26 cellular contexts compared by ENCODE assay signal in genomic region chr11:114812698-114813097, GRCh38.
"Had no signal": no experiment of that assay in that cellular context is flagged by ENCODE, and none has a peak within 500 bp of the region (broad histone marks: within the 10 kb centered on the region; RNA-seq: fewer than 3 reads in every experiment).

No MANE protein-coding gene starts in this region.

- H3K9ac ChIP-seq: KMS-11 had no signal

- H3K4me3 ChIP-seq: cardiac muscle cell, SK-N-MC had no signal

- H3K36me3 ChIP-seq: brain microvascular endothelial cell, cardiac muscle cell had no signal

- H3K4me3 Mint-ChIP-seq: activated CD8-positive, alpha-beta T cell treated with anti-CD3 and anti-CD28 coated beads for 36 hours; activated naive CD4-positive, alpha-beta T cell treated with anti-CD3 and anti-CD28 coated beads, Interleukin-2, amount 10 ng/mL, durations not matched to agents 7 days and 5 days; activated naive CD8-positive, alpha-beta T cell treated with anti-CD3 and anti-CD28 coated beads for 36 hours; activated T-cell treated with anti-CD3 and anti-CD28 coated beads, Interleukin-2, amount 50 U/mL, for 72 hours; T-cell had no signal

- H3K4me1 Mint-ChIP-seq: activated naive CD4-positive, alpha-beta T cell treated with anti-CD3 and anti-CD28 coated beads, Interleukin-2, amount 10 ng/mL, durations not matched to agents 7 days and 5 days; activated naive CD8-positive, alpha-beta T cell treated with anti-CD3 and anti-CD28 coated beads for 36 hours; T-cell had no signal

- H3K27ac ChIP-seq: brain microvascular endothelial cell, cardiac muscle cell, KMS-11, SK-N-MC had no signal

- H3K4me2 ChIP-seq: KMS-11 had no signal

- H3K9me3 Mint-ChIP-seq: activated CD8-positive, alpha-beta T cell treated with anti-CD3 and anti-CD28 coated beads for 36 hours; activated naive CD4-positive, alpha-beta T cell treated with anti-CD3 and anti-CD28 coated beads, Interleukin-2, amount 10 ng/mL, durations not matched to agents 7 days and 5 days; activated naive CD8-positive, alpha-beta T cell treated with anti-CD3 and anti-CD28 coated beads for 36 hours; activated T-cell treated with anti-CD3 and anti-CD28 coated beads, Interleukin-2, amount 50 U/mL, for 72 hours; activated T-helper 2 cell treated with anti-CD3 and anti-CD28 coated beads, Interferon-gamma antibody, Interleukin-2, Interleukin-4, amounts not matched to agents 10 μg/mL and 5 μg/mL and 100 μg/mL, durations not matched to agents 14 hours and 24 hours and 36 hours had no signal

- H3K27me3 ChIP-seq: brain microvascular endothelial cell had no signal

- ATAC-seq: activated CD4-positive, CD25-positive, alpha-beta regulatory T cell treated with anti-CD3 and anti-CD28 coated beads, Interleukin-2, amount 50 U/mL, for 24 hours; activated CD8-positive, alpha-beta T cell treated with anti-CD3 and anti-CD28 coated beads for 36 hours; activated T-cell treated with anti-CD3 and anti-CD28 coated beads, Interleukin-2, amount 50 U/mL, for 72 hours; Panc1; Right ventricle myocardium inferior; T-cell had no signal

- H3K36me3 Mint-ChIP-seq: activated naive CD4-positive, alpha-beta T cell treated with anti-CD3 and anti-CD28 coated beads, Interleukin-2, amount 10 ng/mL, durations not matched to agents 7 days and 5 days; activated naive CD8-positive, alpha-beta T cell treated with anti-CD3 and anti-CD28 coated beads for 36 hours; T-cell had no signal

- DNase-seq: activated CD4-positive, alpha-beta T cell treated with anti-CD3 and anti-CD28 coated beads for 4 hours; activated CD8-positive, alpha-beta memory T cell treated with anti-CD3 and anti-CD28 coated beads, Interleukin-2, amount 50 U/mL, for 4 hours; activated CD8-positive, alpha-beta T cell treated with anti-CD3 and anti-CD28 coated beads for 36 hours; activated gamma-delta T cell treated with Interleukin-2 at 50 U/mL for 16 hours; activated naive CD4-positive, alpha-beta T cell treated with anti-CD3 and anti-CD28 coated beads, Interleukin-2, amount 10 ng/mL, durations not matched to agents 7 days and 5 days; activated naive CD8-positive, alpha-beta T cell treated with anti-CD3 and anti-CD28 coated beads for 36 hours; activated T-cell treated with anti-CD3 and anti-CD28 coated beads, Interleukin-2, amount 50 U/mL, for 72 hours; brain microvascular endothelial cell; MM.1S; NCI-H1105; NCI-H187 treated with DMSO at 0.1 percent for 48 hours; NCI-H2081 treated with DMSO at 0.1 percent for 48 hours; NCI-H226; NCI-H774; NK-92 treated with Interleukin-12 subunit alpha and Interleukin-12 subunit beta, amount 100 ng/mL, for 24 hours; OCI-M1; T-cell; T-helper 2 cell; T1000 had no signal

- H3K27ac Mint-ChIP-seq: activated CD8-positive, alpha-beta T cell treated with anti-CD3 and anti-CD28 coated beads for 36 hours; activated naive CD4-positive, alpha-beta T cell treated with anti-CD3 and anti-CD28 coated beads, Interleukin-2, amount 10 ng/mL, durations not matched to agents 7 days and 5 days; activated naive CD8-positive, alpha-beta T cell treated with anti-CD3 and anti-CD28 coated beads for 36 hours; activated T-cell treated with anti-CD3 and anti-CD28 coated beads, Interleukin-2, amount 50 U/mL, for 72 hours; activated T-helper 2 cell treated with anti-CD3 and anti-CD28 coated beads, Interferon-gamma antibody, Interleukin-2, Interleukin-4, amounts not matched to agents 10 μg/mL and 5 μg/mL and 100 μg/mL, durations not matched to agents 14 hours and 24 hours and 36 hours; T-cell had no signal

- H3K27me3 Mint-ChIP-seq: activated naive CD4-positive, alpha-beta T cell treated with anti-CD3 and anti-CD28 coated beads, Interleukin-2, amount 10 ng/mL, durations not matched to agents 7 days and 5 days had no signal
